Comparison of ENCODE assay signal across 31 cellular contexts in the genomic region with DNA sequence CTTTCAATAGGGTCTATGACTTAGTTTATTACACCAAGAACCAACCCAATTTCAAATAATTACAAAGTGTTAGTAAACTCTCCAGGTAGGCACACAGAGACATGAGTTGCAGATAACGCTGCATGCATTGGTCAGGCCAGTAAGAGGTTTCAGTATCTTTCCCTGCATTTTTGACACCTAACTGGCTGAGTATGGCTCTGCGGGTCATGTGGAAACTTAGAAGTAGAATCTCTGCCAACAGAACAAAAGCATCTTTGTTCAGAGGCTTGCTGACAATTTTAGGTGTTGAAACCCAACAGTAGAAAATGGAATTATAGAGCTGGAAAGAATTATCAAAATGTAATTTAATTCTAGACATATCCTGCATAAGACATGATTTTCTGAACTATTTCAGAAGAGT. TPM values are rescaled to one million over a fixed set of nuclear protein-coding genes. Genes with fewer than 3 reads are reported as not detected.
"Had no signal": no experiment of that assay in that cellular context is flagged by ENCODE, and none has a peak within 500 bp of the region (broad histone marks: within the 10 kb centered on the region; RNA-seq: fewer than 3 reads in every experiment).

No MANE protein-coding gene starts in this region.

- H3K27me3 ChIP-seq: ascending aorta, brain microvascular endothelial cell, esophagus squamous epithelium had no signal

- DNase-seq: activated CD4-positive, alpha-beta memory T cell treated with anti-CD3 and anti-CD28 coated beads, Interleukin-2, amount 10 ng/mL, durations not matched to agents 7 days and 5 days; activated CD4-positive, alpha-beta T cell treated with anti-CD3 and anti-CD28 coated beads for 36 hours; activated CD4-positive, alpha-beta T cell treated with anti-CD3 and anti-CD28 coated beads, Interleukin-2, amount 10 ng/mL, durations not matched to agents 24 days and 14 days; activated CD4-positive, alpha-beta T cell treated with anti-CD3 and anti-CD28 coated beads, Interleukin-2, amount 50 U/mL, for 4 hours; activated CD4-positive, CD25-positive, alpha-beta regulatory T cell; activated CD4-positive, CD25-positive, alpha-beta regulatory T cell treated with anti-CD3 and anti-CD28 coated beads, Interleukin-2, amount 50 U/mL, for 72 hours; activated CD8-positive, alpha-beta memory T cell treated with anti-CD3 and anti-CD28 coated beads, Interleukin-2, amount 50 U/mL, for 48 hours; activated gamma-delta T cell; activated naive CD4-positive, alpha-beta T cell; activated naive CD4-positive, alpha-beta T cell treated with anti-CD3 and anti-CD28 coated beads, Interleukin-2, amount 10 ng/mL, durations not matched to agents 7 days and 5 days; activated naive CD8-positive, alpha-beta T cell treated with anti-CD3 and anti-CD28 coated beads, Interleukin-2, amount 10 ng/mL, durations not matched to agents 7 days and 5 days; activated T-cell treated with anti-CD3 and anti-CD28 coated beads for 4 hours; activated T-cell treated with anti-CD3 and anti-CD28 coated beads, Interleukin-2, amount 50 U/mL, for 24 hours; activated T-cell treated with anti-CD3 and anti-CD28 coated beads, Interleukin-2, amount 50 U/mL, for 72 hours; brain microvascular endothelial cell; caudate nucleus; cortex of kidney; effector CD8-positive, alpha-beta T cell; esophagus squamous epithelium; head of caudate nucleus; T-helper 2 cell had no signal

- H3K4me1 ChIP-seq: ascending aorta, esophagus squamous epithelium had no signal

- H3K27ac ChIP-seq: ascending aorta, brain microvascular endothelial cell, epithelial cell of prostate, esophagus squamous epithelium had no signal

- H3K4me3 ChIP-seq: ascending aorta, esophagus squamous epithelium had no signal

- H3K9me3 ChIP-seq: ascending aorta, esophagus squamous epithelium had no signal

- ATAC-seq: activated CD4-positive, alpha-beta T cell treated with anti-CD3 and anti-CD28 coated beads for 36 hours; activated naive CD4-positive, alpha-beta T cell treated with anti-CD3 and anti-CD28 coated beads, Interleukin-2, amount 50 U/mL, for 72 hours; activated T-cell treated with anti-CD3 and anti-CD28 coated beads, Interleukin-2, amount 50 U/mL, for 72 hours had no signal

- H3K36me3 ChIP-seq: ascending aorta, brain microvascular endothelial cell, esophagus squamous epithelium had no signal

- FAIRE-seq: colon, endometrium, endothelial cell of umbilical vein, frontal cortex had no signal

RNA-seq across cellular contexts. Expression of gene HTR2A, which starts 25.3 kb away (rescaled TPM):
- total RNA-seq: activated CD4-positive, alpha-beta memory T cell treated with anti-CD3 and anti-CD28 coated beads, Interleukin-2, amount 10 ng/mL, durations not matched to agents 7 days and 5 days; activated CD4-positive, alpha-beta T cell treated with anti-CD3 and anti-CD28 coated beads for 36 hours; activated CD4-positive, alpha-beta T cell treated with anti-CD3 and anti-CD28 coated beads, Interleukin-2, amount 10 ng/mL, durations not matched to agents 24 days and 14 days; activated naive CD4-positive, alpha-beta T cell treated with anti-CD3 and anti-CD28 coated beads, Interleukin-2, amount 50 U/mL, for 72 hours; activated naive CD8-positive, alpha-beta T cell treated with anti-CD3 and anti-CD28 coated beads, Interleukin-2, amount 10 ng/mL, durations not matched to agents 7 days and 5 days; activated T-cell treated with anti-CD3 and anti-CD28 coated beads, Interleukin-2, amount 50 U/mL, for 72 hours; ascending aorta; dermis microvascular lymphatic vessel endothelial cell; endothelial cell of umbilical vein; fibroblast of villous mesenchyme; T-helper 1 cell treated with Interleukin-12 subunit alpha and Interleukin-12 subunit beta and Interleukin-4 antibody, amounts not matched to agents 30 ng/mL and 1 ng/mL, for 36 hours had no signal
- polyA plus RNA-seq: endothelial cell of umbilical vein had no signal
